ENCODE assay signal across 21 cellular contexts in genomic region chr1:65332821-65333220, GRCh38.
"Had no signal": no experiment of that assay in that cellular context is flagged by ENCODE, and none has a peak within 500 bp of the region (broad histone marks: within the 10 kb centered on the region; RNA-seq: fewer than 3 reads in every experiment).

No MANE protein-coding gene starts in this region.

- H3K4me3 ChIP-seq: colonic mucosa, heart right ventricle, left lung, lower lobe of right lung, sigmoid colon, stomach, testis, transverse colon had no signal

- DNase-seq: activated CD4-positive, alpha-beta T cell treated with anti-CD3 and anti-CD28 coated beads for 1 hour; activated CD4-positive, alpha-beta T cell treated with anti-CD3 and anti-CD28 coated beads, Interleukin-2, amount 10 ng/mL, durations not matched to agents 7 days and 5 days; activated CD8-positive, alpha-beta T cell treated with anti-CD3 and anti-CD28 coated beads for 36 hours; activated T-cell treated with anti-CD3 and anti-CD28 coated beads, Interleukin-2, amount 50 U/mL, for 48 hours; colonic mucosa; effector memory CD8-positive, alpha-beta T cell; erythroblast; heart right ventricle; kidney glomerular epithelial cell; left lung; lower lobe of right lung; mesendoderm; sigmoid colon; stimulated activated CD4-positive, alpha-beta T cell treated with anti-CD3 and anti-CD28 coated beads, Interleukin-15, amount 100 ng/mL, for 24 hours; stimulated activated CD4-positive, alpha-beta T cell treated with anti-CD3 and anti-CD28 coated beads, Interleukin-2, amount 100 ng/mL, for 24 hours; stimulated activated naive B cell treated with anti-CD40 and anti-IgM and Interleukin-4, amounts not matched to agents 10 μg/mL and 1 μg/mL and 100 μg/mL, for 72 hours; stomach; T-helper 2 cell; testis; transverse colon had no signal

- H3K27ac ChIP-seq: colonic mucosa, heart right ventricle, left lung, lower lobe of right lung, neutrophil, sigmoid colon, stomach, testis, transverse colon had no signal

- H3K4me1 ChIP-seq: colonic mucosa, left lung, lower lobe of right lung, sigmoid colon, stomach, testis, transverse colon had no signal

- H3K27me3 ChIP-seq: colonic mucosa, heart right ventricle, left lung, neutrophil, sigmoid colon, stomach, testis, transverse colon had no signal

- H3K9me3 ChIP-seq: colonic mucosa, heart right ventricle, left lung, lower lobe of right lung, neutrophil, sigmoid colon, stomach, testis, transverse colon had no signal

- H3K36me3 ChIP-seq: colonic mucosa, heart right ventricle, left lung, lower lobe of right lung, neutrophil, sigmoid colon, stomach, transverse colon had no signal
